9 cellular contexts compared by ENCODE assay signal in the genomic region with DNA sequence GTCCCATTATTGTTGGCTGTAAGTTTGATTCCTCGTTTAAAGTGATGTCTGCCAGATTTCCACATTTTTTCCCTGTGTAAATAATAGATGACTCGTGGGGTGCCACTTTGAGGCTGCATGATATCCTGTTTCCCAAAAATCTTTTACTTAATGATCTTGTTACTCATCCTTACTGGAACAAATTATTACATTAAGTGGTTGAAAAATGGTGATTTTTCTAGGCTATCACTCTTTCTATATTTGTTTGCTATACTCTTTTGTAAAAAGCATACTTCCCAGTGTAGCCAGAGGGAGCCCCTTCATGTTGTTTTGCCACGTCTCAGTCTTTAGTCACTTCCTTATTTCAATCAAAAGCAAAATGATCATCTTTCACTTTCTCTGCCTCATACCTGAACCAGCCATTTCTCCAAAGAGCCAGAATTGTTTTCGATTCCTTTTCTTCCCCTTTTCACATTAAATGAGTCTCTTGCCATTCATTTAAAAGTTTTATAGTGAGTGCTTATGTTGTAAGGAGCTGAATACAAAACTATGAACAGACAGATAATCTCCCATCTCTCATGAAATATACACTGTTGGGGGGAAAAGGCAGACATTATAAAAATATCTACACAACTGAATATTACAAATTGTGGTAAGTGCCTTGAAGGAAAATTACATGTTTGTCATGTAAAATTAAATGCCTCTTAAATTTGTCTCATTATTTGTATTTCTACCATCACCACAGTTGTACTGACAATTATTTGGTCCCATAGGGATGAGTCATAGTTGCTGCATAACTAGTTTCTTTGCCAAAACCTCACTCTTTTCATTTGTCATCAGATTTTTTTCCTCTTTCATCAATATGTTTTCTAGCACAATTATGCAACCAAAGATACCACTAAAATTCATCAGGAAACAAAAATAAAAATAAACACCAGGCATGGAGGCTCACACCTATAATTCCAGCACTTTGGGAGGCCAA. TPM values are rescaled to one million over a fixed set of nuclear protein-coding genes. Genes with fewer than 3 reads are reported as not detected.
DNase-seq lines count a peak whose midpoint lies in the region; ATAC-seq and TF ChIP-seq lines count a peak whose summit lies in the region.
"Had no signal": no experiment of that assay in that cellular context is flagged by ENCODE, and none has a peak within 500 bp of the region (broad histone marks: within the 10 kb centered on the region; RNA-seq: fewer than 3 reads in every experiment).

No MANE protein-coding gene starts in this region.

- ATAC-seq in activated CD8-positive, alpha-beta memory T cell treated with anti-CD3 and anti-CD28 coated beads, Interleukin-2, amount 10 ng/mL, durations not matched to agents 7 days and 5 days = peak; percentile 94

- H3K4me1 ChIP-seq in neuron (ENCODE audit: insufficient read depth, low read length) = peaks cover 4% of the 10 kb centered on the region
- no peaks in the 10 kb centered on the region; the same call in 1 of the 2 replicates for H3K4me1 ChIP-seq in HAP-1

- H3K27me3 Mint-ChIP-seq in activated CD8-positive, alpha-beta memory T cell treated with anti-CD3 and anti-CD28 coated beads, Interleukin-2, amount 10 ng/mL, durations not matched to agents 7 days and 5 days = peaks cover under 1% of the 10 kb centered on the region
- no peaks in the 10 kb centered on the region for H3K27me3 Mint-ChIP-seq in progenitor cell of endocrine pancreas

- peak overlapping the region; percentile 55 for H2AFZ ChIP-seq in neuron (ENCODE audit: low read depth, low read length)

- peaks cover 10% of the 10 kb centered on the region for H3K4me1 Mint-ChIP-seq in activated CD8-positive, alpha-beta memory T cell treated with anti-CD3 and anti-CD28 coated beads, Interleukin-2, amount 10 ng/mL, durations not matched to agents 7 days and 5 days
- H3K4me1 Mint-ChIP-seq in progenitor cell of endocrine pancreas (ENCODE audit: low read depth) = peaks cover 9% of the 10 kb centered on the region

- no peaks in the 10 kb centered on the region for H3K9me3 ChIP-seq in neuron (ENCODE audit: low read length)
- no peaks in the 10 kb centered on the region for H3K9me3 ChIP-seq in HAP-1

- DNase-seq in activated CD8-positive, alpha-beta memory T cell treated with anti-CD3 and anti-CD28 coated beads, Interleukin-2, amount 10 ng/mL, durations not matched to agents 7 days and 5 days = peak; percentile 50
- no peak for DNase-seq in activated CD8-positive, alpha-beta memory T cell treated with anti-CD3 and anti-CD28 coated beads for 24 hours
- DNase-seq in H7 (peak; percentile 12), LHCN-M2 (ENCODE audit: low read depth) (peak; percentile 75), astrocyte of the spinal cord (ENCODE audit: low read depth, low spot score) (peak; percentile 71), progenitor cell of endocrine pancreas (ENCODE audit: low spot score, unreplicated experiment) (no peak), HAP-1 (ENCODE audit: low spot score in 2 of 2) (no peak)

- TF ChIP-seq CTCF in astrocyte of the spinal cord (IDR thresholded peaks at IDR 0.05; ENCODE audit: low read depth, low read length) = no peak
- TF ChIP-seq CTCF in progenitor cell of endocrine pancreas (IDR thresholded peaks at IDR 0.05; ENCODE audit: unreplicated experiment) = no peak

- H3K27me3 ChIP-seq in H7 (ENCODE audit: control insufficient read depth, insufficient read depth, low read length) (no peaks in the 10 kb centered on the region), neuron (ENCODE audit: insufficient read depth, low read length) (no peaks in the 10 kb centered on the region), HAP-1 (ENCODE audit: low read depth) (no peaks in the 10 kb centered on the region)

- no peak overlapping the region for H3K4me3 ChIP-seq in H7 (ENCODE audit: insufficient read depth, low read depth, low read length)
- H3K4me3 ChIP-seq in astrocyte of the spinal cord (ENCODE audit: low read depth, low read length) = peak overlapping the region; percentile 2
- H3K4me3 ChIP-seq in neuron (ENCODE audit: low read length) = no peak overlapping the region
- H3K4me3 ChIP-seq in HAP-1 = no peak overlapping the region

- peak overlapping the region; percentile 48 for H3K4me3 Mint-ChIP-seq in activated CD8-positive, alpha-beta memory T cell treated with anti-CD3 and anti-CD28 coated beads, Interleukin-2, amount 10 ng/mL, durations not matched to agents 7 days and 5 days
- no peak overlapping the region for H3K4me3 Mint-ChIP-seq in progenitor cell of endocrine pancreas (ENCODE audit: low read depth)
- H3K4me3 Mint-ChIP-seq: central memory CD8-positive, alpha-beta T cell had no signal

- CTCF ChIA-PET in activated CD8-positive, alpha-beta memory T cell treated with anti-CD3 and anti-CD28 coated beads, Interleukin-2, amount 10 ng/mL, durations not matched to agents 7 days and 5 days (lab: Charles Lee) = interaction anchor here (0.6 to 1.3 kb wide), 2 partner anchors 73 to 110 kb away, joined by 3 read pairs; no protein-coding TSS in a partner anchor

- no peaks in the 10 kb centered on the region for H3K9me3 Mint-ChIP-seq in activated CD8-positive, alpha-beta memory T cell treated with anti-CD3 and anti-CD28 coated beads, Interleukin-2, amount 10 ng/mL, durations not matched to agents 7 days and 5 days (ENCODE audit: low read depth)
- H3K9me3 Mint-ChIP-seq in progenitor cell of endocrine pancreas (ENCODE audit: low read depth) = no peaks in the 10 kb centered on the region
- H3K9me3 Mint-ChIP-seq: central memory CD8-positive, alpha-beta T cell had no signal

- H3K27ac Mint-ChIP-seq in activated CD8-positive, alpha-beta memory T cell treated with anti-CD3 and anti-CD28 coated beads, Interleukin-2, amount 10 ng/mL, durations not matched to agents 7 days and 5 days = peak overlapping the region; percentile 80
- no peak overlapping the region for H3K27ac Mint-ChIP-seq in progenitor cell of endocrine pancreas

- H3K36me3 ChIP-seq in H7 (replicated peaks; ENCODE audit: control insufficient read depth, insufficient read depth, low read length) (no peaks in the 10 kb centered on the region), neuron (ENCODE audit: insufficient read depth, low read length) (no peaks in the 10 kb centered on the region), HAP-1 (replicated peaks) (no peaks in the 10 kb centered on the region)

- in situ Hi-C loops in astrocyte of the spinal cord (cut with HindIII; ENCODE audit: low sequenced_read_pairs) = no loop called here
- in situ Hi-C loops in HAP-1 (cut with MboI; ENCODE audit: low sequenced_read_pairs) = no loop called here

- peaks cover 2% of the 10 kb centered on the region for H3K36me3 Mint-ChIP-seq in activated CD8-positive, alpha-beta memory T cell treated with anti-CD3 and anti-CD28 coated beads, Interleukin-2, amount 10 ng/mL, durations not matched to agents 7 days and 5 days
- H3K36me3 Mint-ChIP-seq in progenitor cell of endocrine pancreas (ENCODE audit: insufficient read depth) = no peaks in the 10 kb centered on the region

RNA-seq across cellular contexts. Expression of a gene that starts 41.5 kb away (rescaled TPM):
- not detected for total RNA-seq in activated CD8-positive, alpha-beta memory T cell treated with anti-CD3 and anti-CD28 coated beads, Interleukin-2, amount 10 ng/mL, durations not matched to agents 7 days and 5 days
- not detected in 2 replicates for total RNA-seq in H7 (2014; rRNA removed; shearing (Covaris generic))
- total RNA-seq in LHCN-M2 (2014; rRNA removed) (not detected in 2 replicates), progenitor cell of endocrine pancreas (1.3 and 1.4 TPM in 2 replicates)
- not detected for polyA plus RNA-seq in LHCN-M2 (2012)

RNA-seq across cellular contexts. Expression of a gene that starts 58.4 kb away (rescaled TPM):
- 10 to 100 TPM; 44.0 to 49.0 TPM for total RNA-seq in activated CD8-positive, alpha-beta memory T cell treated with anti-CD3 and anti-CD28 coated beads, Interleukin-2, amount 10 ng/mL, durations not matched to agents 7 days and 5 days
- total RNA-seq in H7 (2014; rRNA removed; shearing (Covaris generic)) = 66.4 and 70.9 TPM in 2 replicates
- total RNA-seq in LHCN-M2 (2014; rRNA removed) (103 and 122 TPM in 2 replicates), progenitor cell of endocrine pancreas (108 and 111 TPM in 2 replicates)
- polyA plus RNA-seq in LHCN-M2 (2012) = 93.7 TPM

Comparison
In these comparisons a context has a peak if more than half of its experiments do, and no peak if none do; other contexts are left out.
1. DNase-seq: peak in activated CD8-positive, alpha-beta memory T cell treated with anti-CD3 and anti-CD28 coated beads, Interleukin-2, amount 10 ng/mL, durations not matched to agents 7 days and 5 days (single experiment), H7 (single experiment), LHCN-M2 (single experiment) and astrocyte of the spinal cord (single experiment); none in activated CD8-positive, alpha-beta memory T cell treated with anti-CD3 and anti-CD28 coated beads for 24 hours (single experiment), progenitor cell of endocrine pancreas (single experiment) and HAP-1 (0 of 2).